ENCODE assay signal across 17 cellular contexts in genomic region chr11:125890447-125891100, GRCh38. TPM values are rescaled to one million over a fixed set of nuclear protein-coding genes. Genes with fewer than 3 reads are reported as not detected.
DNase-seq lines count a peak whose midpoint lies in the region; ATAC-seq lines count a peak whose summit lies in the region.
"Had no signal": no experiment of that assay in that cellular context is flagged by ENCODE, and none has a peak within 500 bp of the region (broad histone marks: within the 10 kb centered on the region; RNA-seq: fewer than 3 reads in every experiment).

No MANE protein-coding gene starts in this region.

- CTCF ChIA-PET in CD4-positive, alpha-beta memory T cell (lab: Charles Lee; ENCODE audit: partially characterized antibody) = no interaction called here

- H3K9me3 Mint-ChIP-seq in CD4-positive, alpha-beta memory T cell = peaks cover 0 to 4% (median 0%) of the 10 kb centered on the region in 8 donors
- no peaks in the 10 kb centered on the region for H3K9me3 Mint-ChIP-seq in activated T-helper 1 cell treated with anti-CD3 and anti-CD28 coated beads, Interleukin-12 subunit alpha, Interleukin-12 subunit beta, Interleukin-2, Interleukin-4 antibody, amounts not matched to agents 30 ng/mL and 10 ng/mL and 1 ng/mL, durations not matched to agents 14 hours and 24 hours and 36 hours
- H3K9me3 Mint-ChIP-seq in memory B cell = no peaks in the 10 kb centered on the region

- H3K27ac ChIP-seq in CD4-positive, alpha-beta memory T cell (ENCODE audit: low read depth, low read length) = no peak overlapping the region
- H3K27ac ChIP-seq: heart right ventricle, prostate gland had no signal

- no peak for DNase-seq in CD4-positive, alpha-beta memory T cell
- peak; percentile 14 for DNase-seq in HCEC 1CT
- no peak for DNase-seq in activated T-helper 1 cell treated with anti-CD3 and anti-CD28 coated beads, Interleukin-12 subunit alpha, Interleukin-12 subunit beta, Interleukin-2, Interleukin-4 antibody, amounts not matched to agents 30 ng/mL and 10 ng/mL and 1 ng/mL, durations not matched to agents 14 hours and 24 hours and 36 hours (ENCODE audit: low spot score)
- no peak for DNase-seq in memory B cell (ENCODE audit: low spot score in 2 of 2)
- DNase-seq in pons (ENCODE audit: low spot score) = no peak
- no peak for DNase-seq in NCI-H1105 treated with DMSO at 0.1 percent for 48 hours (lab: John Stamatoyannopoulos, UW)
- no peak for DNase-seq in GOT3 (lab: John Stamatoyannopoulos, UW)
- DNase-seq: heart right ventricle; Kasumi-1; NCI-H1694 treated with DMSO at 0.1 percent for 48 hours; NCI-H510A; stimulated activated CD4-positive, alpha-beta T cell treated with anti-CD3 and anti-CD28 coated beads, Interleukin-12 subunit alpha, Interleukin-12 subunit beta, amount 100 ng/mL, for 4 hours had no signal

- H3K9me3 ChIP-seq in CD4-positive, alpha-beta memory T cell (ENCODE audit: control insufficient read depth in 1 of 2, low read length in 2 of 2) = no peaks in the 10 kb centered on the region
- H3K9me3 ChIP-seq: heart right ventricle, prostate gland had no signal

- POLR2A ChIA-PET in CD4-positive, alpha-beta memory T cell (lab: Charles Lee; ENCODE audit: partially characterized antibody) = interaction anchor here (1.3 kb wide), 1 partner anchor 13 kb away, joined by 3 read pairs; the partner anchor contains the start of gene PUS3

- H3K4me1 ChIP-seq in CD4-positive, alpha-beta memory T cell (ENCODE audit: insufficient read depth, low read length) = peaks cover 33% of the 10 kb centered on the region

- peaks cover 28 to 45% of the 10 kb centered on the region in 2 donors for H3K36me3 Mint-ChIP-seq in CD4-positive, alpha-beta memory T cell
- peaks cover 30% of the 10 kb centered on the region for H3K36me3 Mint-ChIP-seq in activated T-helper 1 cell treated with anti-CD3 and anti-CD28 coated beads, Interleukin-12 subunit alpha, Interleukin-12 subunit beta, Interleukin-2, Interleukin-4 antibody, amounts not matched to agents 30 ng/mL and 10 ng/mL and 1 ng/mL, durations not matched to agents 14 hours and 24 hours and 36 hours (ENCODE audit: low read depth)
- H3K36me3 Mint-ChIP-seq in memory B cell = peaks cover 14% of the 10 kb centered on the region

- peak overlapping the region in 2 of 7 donors; percentile 54 to 72 for H3K27ac Mint-ChIP-seq in CD4-positive, alpha-beta memory T cell
- no peak overlapping the region for H3K27ac Mint-ChIP-seq in activated T-helper 1 cell treated with anti-CD3 and anti-CD28 coated beads, Interleukin-12 subunit alpha, Interleukin-12 subunit beta, Interleukin-2, Interleukin-4 antibody, amounts not matched to agents 30 ng/mL and 10 ng/mL and 1 ng/mL, durations not matched to agents 14 hours and 24 hours and 36 hours
- H3K27ac Mint-ChIP-seq in memory B cell = peak overlapping the region; percentile 43

- H3K27me3 Mint-ChIP-seq in CD4-positive, alpha-beta memory T cell = peaks cover 0 to 6% of the 10 kb centered on the region in 2 donors
- peaks cover 6% of the 10 kb centered on the region for H3K27me3 Mint-ChIP-seq in activated T-helper 1 cell treated with anti-CD3 and anti-CD28 coated beads, Interleukin-12 subunit alpha, Interleukin-12 subunit beta, Interleukin-2, Interleukin-4 antibody, amounts not matched to agents 30 ng/mL and 10 ng/mL and 1 ng/mL, durations not matched to agents 14 hours and 24 hours and 36 hours (ENCODE audit: insufficient read depth)
- no peaks in the 10 kb centered on the region for H3K27me3 Mint-ChIP-seq in memory B cell

- intact Hi-C loops in CD4-positive, alpha-beta memory T cell (cut with micrococcal nuclease) = no loop called here
- intact Hi-C loops in activated T-helper 1 cell treated with anti-CD3 and anti-CD28 coated beads, Interleukin-12 subunit alpha, Interleukin-12 subunit beta, Interleukin-2, Interleukin-4 antibody, amounts not matched to agents 30 ng/mL and 10 ng/mL and 1 ng/mL, durations not matched to agents 14 hours and 24 hours and 36 hours (cut with micrococcal nuclease) = no loop called here

- H3K36me3 ChIP-seq in CD4-positive, alpha-beta memory T cell (ENCODE audit: insufficient read depth, low read length) = peaks cover 8% of the 10 kb centered on the region
- H3K36me3 ChIP-seq: prostate gland had no signal

- ATAC-seq in memory B cell (ENCODE audit: low read depth) (no peak), HG02588 (IDR thresholded peaks at IDR 0.05; ENCODE audit: unreplicated experiment) (no peak)
- ATAC-seq: activated CD4-positive, CD25-positive, alpha-beta regulatory T cell treated with anti-CD3 and anti-CD28 coated beads, Interleukin-2, amount 50 U/mL, for 24 hours; heart right ventricle; SK-N-SH treated with all-trans-retinoic acid at 6 μM for 48 hours had no signal

- peaks cover 28 to 49% (median 37%) of the 10 kb centered on the region in 4 donors for H3K4me1 Mint-ChIP-seq in CD4-positive, alpha-beta memory T cell
- H3K4me1 Mint-ChIP-seq in activated T-helper 1 cell treated with anti-CD3 and anti-CD28 coated beads, Interleukin-12 subunit alpha, Interleukin-12 subunit beta, Interleukin-2, Interleukin-4 antibody, amounts not matched to agents 30 ng/mL and 10 ng/mL and 1 ng/mL, durations not matched to agents 14 hours and 24 hours and 36 hours (ENCODE audit: low read depth) = peaks cover 39% of the 10 kb centered on the region
- peaks cover 18% of the 10 kb centered on the region for H3K4me1 Mint-ChIP-seq in memory B cell

- peak overlapping the region in 5 of 8 donors; percentile 2 to 66 (median 24) for H3K4me3 Mint-ChIP-seq in CD4-positive, alpha-beta memory T cell
- H3K4me3 Mint-ChIP-seq in activated T-helper 1 cell treated with anti-CD3 and anti-CD28 coated beads, Interleukin-12 subunit alpha, Interleukin-12 subunit beta, Interleukin-2, Interleukin-4 antibody, amounts not matched to agents 30 ng/mL and 10 ng/mL and 1 ng/mL, durations not matched to agents 14 hours and 24 hours and 36 hours = peak overlapping the region; percentile 21
- H3K4me3 Mint-ChIP-seq in memory B cell = no peak overlapping the region

- H3K27me3 ChIP-seq in CD4-positive, alpha-beta memory T cell (ENCODE audit: insufficient read depth, low read length) = no peaks in the 10 kb centered on the region
- H3K27me3 ChIP-seq: heart right ventricle had no signal

- H3K4me3 ChIP-seq in CD4-positive, alpha-beta memory T cell (ENCODE audit: low read length in 2 of 2) = no peak overlapping the region
- H3K4me3 ChIP-seq: heart right ventricle, prostate gland had no signal

RNA-seq across cellular contexts. Expression of gene HYLS1, which starts 3.1 kb away (rescaled TPM):
- 1 to 10 TPM; 8.1 to 8.2 TPM for total RNA-seq in CD4-positive, alpha-beta memory T cell
- polyA plus RNA-seq in CD4-positive, alpha-beta memory T cell = 1 to 10 TPM; 8.9 to 9.6 TPM
- 6.5 and 6.8 TPM in 2 replicates for total RNA-seq in activated T-helper 1 cell treated with anti-CD3 and anti-CD28 coated beads, Interleukin-12 subunit alpha, Interleukin-12 subunit beta, Interleukin-2, Interleukin-4 antibody, amounts not matched to agents 30 ng/mL and 10 ng/mL and 1 ng/mL, durations not matched to agents 14 hours and 24 hours and 36 hours

RNA-seq across cellular contexts. Expression of gene PUS3, which starts 12.4 kb away (rescaled TPM):
- total RNA-seq in CD4-positive, alpha-beta memory T cell = 10 to 100 TPM; 12.4 to 12.6 TPM
- 10 to 100 TPM in 1 of 2 donors, 1 to 10 TPM in 1; 5.3 to 11.9 TPM for polyA plus RNA-seq in CD4-positive, alpha-beta memory T cell
- total RNA-seq in activated T-helper 1 cell treated with anti-CD3 and anti-CD28 coated beads, Interleukin-12 subunit alpha, Interleukin-12 subunit beta, Interleukin-2, Interleukin-4 antibody, amounts not matched to agents 30 ng/mL and 10 ng/mL and 1 ng/mL, durations not matched to agents 14 hours and 24 hours and 36 hours = 16.5 and 23.6 TPM in 2 replicates

RNA-seq across cellular contexts. Expression of gene DDX25, which starts 13.7 kb away (rescaled TPM):
- not detected for total RNA-seq in CD4-positive, alpha-beta memory T cell
- not detected for polyA plus RNA-seq in CD4-positive, alpha-beta memory T cell
- not detected in 2 replicates for total RNA-seq in activated T-helper 1 cell treated with anti-CD3 and anti-CD28 coated beads, Interleukin-12 subunit alpha, Interleukin-12 subunit beta, Interleukin-2, Interleukin-4 antibody, amounts not matched to agents 30 ng/mL and 10 ng/mL and 1 ng/mL, durations not matched to agents 14 hours and 24 hours and 36 hours
- total RNA-seq: chondrocyte, heart right ventricle had no signal

RNA-seq across cellular contexts. Expression of gene VSIG10L2, which starts 55.3 kb away (rescaled TPM):
- not detected for total RNA-seq in CD4-positive, alpha-beta memory T cell
- not detected for polyA plus RNA-seq in CD4-positive, alpha-beta memory T cell
- total RNA-seq in activated T-helper 1 cell treated with anti-CD3 and anti-CD28 coated beads, Interleukin-12 subunit alpha, Interleukin-12 subunit beta, Interleukin-2, Interleukin-4 antibody, amounts not matched to agents 30 ng/mL and 10 ng/mL and 1 ng/mL, durations not matched to agents 14 hours and 24 hours and 36 hours = not detected in 2 replicates
- total RNA-seq: chondrocyte had no signal

RNA-seq across cellular contexts. Expression of gene PATE4, which starts 57.5 kb away (rescaled TPM):
- not detected for total RNA-seq in CD4-positive, alpha-beta memory T cell
- polyA plus RNA-seq in CD4-positive, alpha-beta memory T cell = not detected
- not detected in 2 replicates for total RNA-seq in activated T-helper 1 cell treated with anti-CD3 and anti-CD28 coated beads, Interleukin-12 subunit alpha, Interleukin-12 subunit beta, Interleukin-2, Interleukin-4 antibody, amounts not matched to agents 30 ng/mL and 10 ng/mL and 1 ng/mL, durations not matched to agents 14 hours and 24 hours and 36 hours
- total RNA-seq: chondrocyte, heart right ventricle had no signal
- polyA plus RNA-seq: heart right ventricle had no signal
